1 cellular context compared by ENCODE assay signal in genomic region chr20:48897298-48898044, GRCh38.
TF ChIP-seq lines count a peak whose summit lies in the region.

No MANE protein-coding gene starts in this region.

TF ChIP-seq in K562, 482 proteins besides CTCF, POLR2A, EP300 and RAD21 (continued from another document):
- TF ChIP-seq ZNF512 (tag; IDR thresholded peaks at IDR 0.05): peak; percentile 87
- TF ChIP-seq ZNF121 (CRISPR knock-in tag; conservative IDR thresholded peaks at IDR 0.05): no peak
